Comparison of ENCODE assay signal across 21 cellular contexts in the genomic region with DNA sequence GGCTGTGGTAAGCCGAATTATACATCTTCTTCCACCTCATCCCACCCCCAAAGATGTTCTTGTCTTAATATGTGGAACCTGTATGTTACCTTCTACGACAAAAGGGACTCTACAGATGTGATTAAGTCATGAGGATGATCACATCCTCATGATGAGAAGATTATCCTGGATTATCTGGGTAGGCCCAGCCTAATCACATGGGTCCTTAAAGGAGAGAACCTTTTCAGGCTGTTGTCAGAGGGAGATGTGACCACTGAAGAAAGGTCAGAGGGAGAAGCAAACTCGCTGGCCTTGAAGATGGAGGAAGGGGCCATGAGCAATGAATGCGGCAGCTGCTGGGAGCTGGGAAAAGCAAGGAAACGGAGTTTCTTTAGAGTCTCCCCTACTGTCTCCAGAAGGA. TPM values are rescaled to one million over a fixed set of nuclear protein-coding genes. Genes with fewer than 3 reads are reported as not detected.
"Had no signal": no experiment of that assay in that cellular context is flagged by ENCODE, and none has a peak within 500 bp of the region (broad histone marks: within the 10 kb centered on the region; RNA-seq: fewer than 3 reads in every experiment).

No MANE protein-coding gene starts in this region.

- DNase-seq: Karpas-422, KG1, MG63, NCI-H1092, NCI-H1105 treated with DMSO at 0.1 percent for 48 hours, NCI-H1417 treated with DMSO at 0.1 percent for 48 hours, NCI-H146, NCI-H1930, NCI-H2081, NCI-H2107, NCI-H2227 treated with DMSO at 0.1 percent for 48 hours, NCI-H526, Right ventricle myocardium superior, RPMI8226, SIG-M5 had no signal

- H3K27ac ChIP-seq: HL-60, SJSA1, SK-N-MC had no signal

- FAIRE-seq: RCC 7860 had no signal

- H3K27me3 ChIP-seq: SJSA1 had no signal

- H3K9me3 ChIP-seq: MG63, SJSA1 had no signal

- H3K4me1 ChIP-seq: SJSA1 had no signal

- H3K4me3 ChIP-seq: MG63, SJSA1, SK-N-MC had no signal

- H3K36me3 ChIP-seq: MG63, SJSA1 had no signal

RNA-seq across cellular contexts. Expression of a gene that starts 12.9 kb away (rescaled TPM):
- total RNA-seq: NCI-H460; Right ventricle myocardium superior; SJSA1; T-helper 1 cell treated with Interleukin-12 subunit alpha and Interleukin-12 subunit beta and Interleukin-4 antibody, amounts not matched to agents 30 ng/mL and 1 ng/mL, for 36 hours had no signal
